Comparison of ENCODE assay signal across 1 cellular context in genomic region chrX:79266702-79267101, GRCh38.
TF ChIP-seq lines count a peak whose summit lies in the region.

No MANE protein-coding gene starts in this region.

TF ChIP-seq in GM12878, 131 proteins besides CTCF, POLR2A, EP300 and RAD21 (continued from another document):
- TF ChIP-seq BCL3 (IDR thresholded peaks at IDR 0.05; ENCODE audit: borderline replicate concordance, insufficient read depth, low read depth, low read length, poor library complexity, severe bottlenecking), result no peak
TF ChIP-seq in GM12878: peak in this region for 2.
